Comparison of ENCODE assay signal across 27 cellular contexts in genomic region chr12:32551058-32551457, GRCh38.
"Had no signal": no experiment of that assay in that cellular context is flagged by ENCODE, and none has a peak within 500 bp of the region (broad histone marks: within the 10 kb centered on the region; RNA-seq: fewer than 3 reads in every experiment).

No MANE protein-coding gene starts in this region.

- H3K36me3 Mint-ChIP-seq: activated naive CD8-positive, alpha-beta T cell treated with anti-CD3 and anti-CD28 coated beads, Interleukin-2, amount 10 ng/mL, durations not matched to agents 7 days and 5 days had no signal

- H3K27ac Mint-ChIP-seq: activated CD8-positive, alpha-beta T cell treated with anti-CD3 and anti-CD28 coated beads, Interleukin-2, amount 10 ng/mL, durations not matched to agents 7 days and 5 days; activated naive CD8-positive, alpha-beta T cell treated with anti-CD3 and anti-CD28 coated beads, Interleukin-2, amount 10 ng/mL, durations not matched to agents 7 days and 5 days had no signal

- H3K27ac ChIP-seq: adrenal gland, body of pancreas, Peyer's patch, RWPE1, SJSA1 had no signal

- H3K4me1 Mint-ChIP-seq: activated naive CD8-positive, alpha-beta T cell treated with anti-CD3 and anti-CD28 coated beads, Interleukin-2, amount 10 ng/mL, durations not matched to agents 7 days and 5 days; central memory CD8-positive, alpha-beta T cell had no signal

- FAIRE-seq: bronchial epithelial cell had no signal

- H3K4me3 ChIP-seq: adrenal gland, body of pancreas, Peyer's patch, SJSA1 had no signal

- DNase-seq: activated CD4-positive, alpha-beta T cell treated with anti-CD3 and anti-CD28 coated beads for 48 hours; activated CD4-positive, alpha-beta T cell treated with anti-CD3 and anti-CD28 coated beads, Interleukin-2, amount 50 U/mL, for 4 hours; activated CD4-positive, CD25-positive, alpha-beta regulatory T cell treated with anti-CD3 and anti-CD28 coated beads, Interleukin-2, amount 50 U/mL, for 72 hours; activated CD8-positive, alpha-beta memory T cell treated with anti-CD3 and anti-CD28 coated beads, Interleukin-2, amount 50 U/mL, for 48 hours; activated CD8-positive, alpha-beta T cell treated with anti-CD3 and anti-CD28 coated beads, Interleukin-2, amount 10 ng/mL, durations not matched to agents 7 days and 5 days; activated naive CD4-positive, alpha-beta T cell treated with anti-CD3 and anti-CD28 coated beads, Interleukin-2, amount 50 U/mL, for 16 hours; activated naive CD8-positive, alpha-beta T cell treated with anti-CD3 and anti-CD28 coated beads, Interleukin-2, amount 10 ng/mL, durations not matched to agents 7 days and 5 days; activated T-cell treated with anti-CD3 and anti-CD28 coated beads, Interleukin-2, amount 50 U/mL, for 1 hour; adrenal gland; anterior cingulate cortex; body of pancreas; KBM-7; NCI-H1048; NCI-H146; NCI-H1930; NCI-H2171; NCI-H226; NCI-H526; NCI-H774; Peyer's patch; SHP77; SW 1271 had no signal

- H3K9me3 ChIP-seq: adrenal gland, body of pancreas, Peyer's patch, SJSA1 had no signal

- H3K9me3 Mint-ChIP-seq: activated naive CD8-positive, alpha-beta T cell treated with anti-CD3 and anti-CD28 coated beads, Interleukin-2, amount 10 ng/mL, durations not matched to agents 7 days and 5 days; central memory CD8-positive, alpha-beta T cell had no signal

- H3K27me3 ChIP-seq: adrenal gland, body of pancreas, Peyer's patch, SJSA1 had no signal

- H3K4me3 Mint-ChIP-seq: activated CD8-positive, alpha-beta T cell treated with anti-CD3 and anti-CD28 coated beads, Interleukin-2, amount 10 ng/mL, durations not matched to agents 7 days and 5 days; activated naive CD8-positive, alpha-beta T cell treated with anti-CD3 and anti-CD28 coated beads, Interleukin-2, amount 10 ng/mL, durations not matched to agents 7 days and 5 days; central memory CD8-positive, alpha-beta T cell had no signal

- ATAC-seq: activated CD8-positive, alpha-beta T cell treated with anti-CD3 and anti-CD28 coated beads, Interleukin-2, amount 10 ng/mL, durations not matched to agents 7 days and 5 days; body of pancreas; SK-N-SH treated with all-trans-retinoic acid at 6 μM for 48 hours had no signal

- H3K36me3 ChIP-seq: adrenal gland, Peyer's patch, SJSA1 had no signal
